ENCODE assay signal across 8 cellular contexts in genomic region chr4:181143241-181143854, GRCh38.
A peak's percentile ranks its signal among the peaks of the same experiment; 100 is the strongest.
DNase-seq lines count a peak whose midpoint lies in the region; ATAC-seq, FAIRE-seq and TF ChIP-seq lines count a peak whose summit lies in the region.

No MANE protein-coding gene starts in this region.

- no peak overlapping the region for H2AFZ ChIP-seq in HepG2 (ENCODE audit: low read length)

- no peaks in the 10 kb centered on the region for H3K4me1 ChIP-seq in HepG2 (ENCODE audit: insufficient read depth, low read length)

- H3K4me3 ChIP-seq in AG10803 (ENCODE audit: low read length) (no peak overlapping the region), HepG2 (replicated peaks in 1 of 3; ENCODE audit: insufficient read depth in 1 of 3, low read depth in 2 of 3, low read length in 3 of 3) (no peak overlapping the region)

- peak; percentile 82 for FAIRE-seq in HepG2 (lab: Jason Lieb, UNC)

- no peak overlapping the region for H3K9ac ChIP-seq in HepG2 (ENCODE audit: insufficient read depth, low read depth, low read length)

- H3K4me2 ChIP-seq in HepG2 (ENCODE audit: low read depth, low read length): no peak overlapping the region

- POLR2A ChIA-PET in HepG2 (lab: Yijun Ruan, JAX): no interaction called here

- no peaks in the 10 kb centered on the region; a peak in 1 of 5 replicates for H3K27me3 ChIP-seq in HepG2 (ENCODE audit: control insufficient read depth in 1 of 2, insufficient read depth in 2 of 2, low read length in 2 of 2)

- peak; percentile 53; the same call in 1 of the 2 replicates for TF ChIP-seq RAD21 in HepG2 (CRISPR knock-in tag; IDR thresholded peaks at IDR 0.05)

- no peaks in the 10 kb centered on the region for H4K20me1 ChIP-seq in HepG2 (ENCODE audit: insufficient read depth, low read length)

- TF ChIP-seq POLR2A in HepG2 (IDR thresholded peaks at IDR 0.05; ENCODE audit: insufficient read depth in 1 of 2, low read depth in 2 of 2, low read length in 2 of 2): no peak

- no peaks in the 10 kb centered on the region for H3K36me3 ChIP-seq in HepG2 (replicated peaks in 1 of 2; ENCODE audit: control insufficient read depth in 1 of 2, insufficient read depth in 2 of 2, low read length in 2 of 2)

- TF ChIP-seq EP300 in HepG2 (IDR thresholded peaks at IDR 0.05; ENCODE audit: low read depth in 2 of 2, low read length in 2 of 2) (no peak), HepG2 (CRISPR knock-in tag; IDR thresholded peaks at IDR 0.05; ENCODE audit: borderline replicate concordance) (no peak)

- in situ Hi-C loops in HepG2 (cut with HindIII; ENCODE audit: extremely low pct_ligation_motif_present, low pct_unique_long_range_greater_than_20kb): loop anchor here (5.0 kb wide), 1 partner anchor 384 kb away; no protein-coding TSS in a partner anchor

- TF ChIP-seq CTCF in AG10803 (conservative IDR thresholded peaks at IDR 0.05; ENCODE audit: low read length) (peak; percentile 93), HepG2 (CRISPR knock-in tag; IDR thresholded peaks at IDR 0.05) (peak; percentile 88)

- DNase-seq in AG10803 (ENCODE audit: low read depth) (peak; percentile 73), NCI-H2029 (lab: John Stamatoyannopoulos, UW) (peak; percentile 45), cerebellar cortex (ENCODE audit: low spot score) (peak; percentile 83), HepG2 (ENCODE audit: low spot score) (peak; percentile 59)
- DNase-seq in activated CD4-positive, CD25-positive, alpha-beta regulatory T cell treated with anti-CD3 and anti-CD28 coated beads, Interleukin-2, amount 50 U/mL, for 16 hours (ENCODE audit: low read depth, low spot score): peak; percentile 29
- DNase-seq in stimulated activated CD4-positive, alpha-beta T cell treated with anti-CD3 and anti-CD28 coated beads, TNF-alpha, amount 100 ng/mL, for 1 hour (ENCODE audit: low read depth in 3 of 3, low spot score in 1 of 3): peak in 2 of 3 donors; percentile 6 to 53

- no peaks in the 10 kb centered on the region for H3K9me3 ChIP-seq in HepG2 (ENCODE audit: low read length)

- no peaks in the 10 kb centered on the region for H3K79me2 ChIP-seq in HepG2 (ENCODE audit: insufficient read depth, low read length)

- intact Hi-C loops in HepG2 (cut with micrococcal nuclease; ENCODE audit: unreplicated experiment): loop anchor here (5.0 kb wide), 1 partner anchor 316 kb away; no protein-coding TSS in a partner anchor

- BruUV-seq in HepG2 (replicated peaks; lab: Mats Ljungman, UMichigan): no TSS peak

- ATAC-seq in GM18511 (IDR thresholded peaks at IDR 0.05; ENCODE audit: unreplicated experiment) (peak; percentile 91), HG02970 (IDR thresholded peaks at IDR 0.05; ENCODE audit: low FRiP score, unreplicated experiment) (peak; percentile 86), HepG2 (peak; percentile 85)

- no peak overlapping the region for H3K27ac ChIP-seq in HepG2 (ENCODE audit: extremely low read length, insufficient read depth, low read length)

- WGBS in HepG2 (ENCODE audit: low lambda C conversion rate): 5% methylated on average over 8 of the region's 8 CpGs

- CTCF ChIA-PET in HepG2 (lab: Yijun Ruan, JAX; ENCODE audit: low intra/inter-chr PET ratio, low total read pairs): interaction anchor here (1.3 to 2.2 kb wide), 3 partner anchors 382 to 1663 kb away, joined by 4 to 31 read pairs (median 8); no protein-coding TSS in a partner anchor

TF ChIP-seq in HepG2, 621 proteins besides CTCF, POLR2A, EP300 and RAD21 (continues in another document):
- TF ChIP-seq NR3C1 (CRISPR knock-in tag; IDR thresholded peaks at IDR 0.05): no peak
- TF ChIP-seq ZSCAN25 (CRISPR knock-in tag; IDR thresholded peaks at IDR 0.05): no peak
- no peak for TF ChIP-seq ZNF329 (CRISPR knock-in tag; IDR thresholded peaks at IDR 0.05; ENCODE audit: low read depth)
- no peak for TF ChIP-seq ZNF609 (CRISPR knock-in tag; IDR thresholded peaks at IDR 0.05; ENCODE audit: borderline replicate concordance)
- TF ChIP-seq CC2D1A (CRISPR knock-in tag; IDR thresholded peaks at IDR 0.05): no peak
- TF ChIP-seq ZNF326 (CRISPR knock-in tag; IDR thresholded peaks at IDR 0.05; ENCODE audit: borderline replicate concordance): no peak
- TF ChIP-seq HNF4G (IDR thresholded peaks at IDR 0.05; ENCODE audit: borderline replicate concordance, low read depth, low read length): no peak
- no peak for TF ChIP-seq HNF4G (CRISPR knock-in tag; IDR thresholded peaks at IDR 0.05; ENCODE audit: borderline replicate concordance, low read depth)
- TF ChIP-seq ZSCAN5A (CRISPR knock-in tag; IDR thresholded peaks at IDR 0.05; ENCODE audit: borderline replicate concordance): peak; percentile 31; the same call in 1 of the 2 replicates
- TF ChIP-seq SNAPC4 (CRISPR knock-in tag; IDR thresholded peaks at IDR 0.05): no peak
- TF ChIP-seq ERF (CRISPR knock-in tag; IDR thresholded peaks at IDR 0.05): no peak
- no peak for TF ChIP-seq STAT5B (CRISPR knock-in tag; IDR thresholded peaks at IDR 0.05)

Comparison
In these comparisons a context has a peak if more than half of its experiments do, and no peak if none do; other contexts are left out.
1. DNase-seq: peak in every context shown above with its lines; median percentile 83 in cerebellar cortex; 73 in AG10803; 59 in HepG2; 45 in NCI-H2029; 30 in stimulated activated CD4-positive, alpha-beta T cell treated with anti-CD3 and anti-CD28 coated beads, TNF-alpha, amount 100 ng/mL, for 1 hour; 29 in activated CD4-positive, CD25-positive, alpha-beta regulatory T cell treated with anti-CD3 and anti-CD28 coated beads, Interleukin-2, amount 50 U/mL, for 16 hours.